ENCODE assay signal across 14 cellular contexts in the genomic region with DNA sequence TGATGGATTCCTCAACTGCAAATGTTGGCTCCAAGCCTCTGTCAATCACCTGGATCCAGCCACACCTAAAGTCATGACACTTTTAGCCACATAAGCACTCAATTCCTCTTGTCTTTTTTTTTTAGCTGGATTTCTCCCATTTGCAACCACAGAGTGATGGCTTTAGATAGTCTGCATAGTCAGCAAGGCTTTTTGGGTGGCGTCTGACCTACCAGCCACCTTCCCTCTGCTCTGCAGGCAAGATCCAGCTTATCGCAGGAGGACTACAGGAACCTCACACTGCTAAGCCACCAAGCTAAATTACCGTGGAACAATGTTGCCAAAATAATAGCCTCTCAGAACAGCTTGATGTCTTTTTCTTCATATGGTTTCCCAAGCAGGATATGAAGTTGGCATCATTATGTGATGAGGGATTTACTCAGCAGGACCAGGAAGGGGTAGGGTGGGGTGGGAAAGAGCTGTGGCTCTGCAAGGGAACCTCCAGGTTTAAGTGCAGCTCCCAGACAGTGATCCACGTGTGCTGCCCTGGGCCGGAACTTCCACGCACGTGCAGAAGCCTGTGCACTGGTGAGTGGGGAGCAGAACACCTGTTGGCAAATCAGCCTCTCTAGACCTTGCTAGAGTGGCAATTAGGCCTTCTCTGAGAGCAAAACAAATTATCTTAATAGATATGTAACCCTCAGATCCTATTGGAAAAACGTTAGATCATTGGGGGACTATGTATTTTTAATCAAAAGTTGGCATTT.
DNase-seq lines count a peak whose midpoint lies in the region; ATAC-seq lines count a peak whose summit lies in the region.
"Had no signal": no experiment of that assay in that cellular context is flagged by ENCODE, and none has a peak within 500 bp of the region (broad histone marks: within the 10 kb centered on the region; RNA-seq: fewer than 3 reads in every experiment).

No MANE protein-coding gene starts in this region.

- no peak for DNase-seq in activated naive CD8-positive, alpha-beta T cell treated with anti-CD3 and anti-CD28 coated beads, Interleukin-2, amount 10 ng/mL, durations not matched to agents 7 days and 5 days
- DNase-seq in activated naive CD8-positive, alpha-beta T cell treated with anti-CD3 and anti-CD28 coated beads, Interleukin-2, amount 50 U/mL, for 24 hours = no peak
- DNase-seq in NCI-H2107 treated with DMSO at 0.1 percent for 48 hours (lab: John Stamatoyannopoulos, UW; ENCODE audit: unreplicated experiment) = peak; percentile 90
- DNase-seq in stimulated activated CD4-positive, alpha-beta T cell treated with anti-CD3 and anti-CD28 coated beads, Interleukin-1b, Interleukin-23, amount 100 ng/mL, for 48 hours = no peak
- no peak for DNase-seq in NCI-H69 (lab: John Stamatoyannopoulos, UW)
- no peak for DNase-seq in central memory CD4-positive, alpha-beta T cell
- DNase-seq: activated CD4-positive, alpha-beta memory T cell treated with anti-CD3 and anti-CD28 coated beads, Interleukin-2, amount 10 ng/mL, durations not matched to agents 7 days and 5 days; activated naive CD4-positive, alpha-beta T cell; endodermal cell; immature natural killer cell had no signal

- H3K9me3 Mint-ChIP-seq in activated naive CD8-positive, alpha-beta T cell treated with anti-CD3 and anti-CD28 coated beads, Interleukin-2, amount 10 ng/mL, durations not matched to agents 7 days and 5 days = no peaks in the 10 kb centered on the region
- H3K9me3 Mint-ChIP-seq in activated naive CD8-positive, alpha-beta T cell treated with anti-CD3 and anti-CD28 coated beads, Interleukin-2, amount 50 U/mL, for 24 hours = no peaks in the 10 kb centered on the region
- H3K9me3 Mint-ChIP-seq: activated CD4-positive, alpha-beta memory T cell treated with anti-CD3 and anti-CD28 coated beads, Interleukin-2, amount 10 ng/mL, durations not matched to agents 7 days and 5 days; endodermal cell; immature natural killer cell had no signal

- no peak for ATAC-seq in activated naive CD8-positive, alpha-beta T cell treated with anti-CD3 and anti-CD28 coated beads, Interleukin-2, amount 10 ng/mL, durations not matched to agents 7 days and 5 days (ENCODE audit: low read depth)
- ATAC-seq in activated naive CD8-positive, alpha-beta T cell treated with anti-CD3 and anti-CD28 coated beads, Interleukin-2, amount 50 U/mL, for 24 hours = no peak
- no peak for ATAC-seq in GM18868 (IDR thresholded peaks at IDR 0.05; ENCODE audit: unreplicated experiment)

- peak overlapping the region; percentile 2 to 31 for H3K4me3 ChIP-seq in duodenal mucosa (ENCODE audit: low read depth in 1 of 2, low read length in 2 of 2)
- H3K4me3 ChIP-seq: smooth muscle cell had no signal

- H3K36me3 ChIP-seq in duodenal mucosa (ENCODE audit: control insufficient read depth in 1 of 2, insufficient read depth in 2 of 2, low read length in 2 of 2) = no peaks in the 10 kb centered on the region
- H3K36me3 ChIP-seq: SJSA1 had no signal

- POLR2A ChIA-PET in activated naive CD8-positive, alpha-beta T cell treated with anti-CD3 and anti-CD28 coated beads, Interleukin-2, amount 10 ng/mL, durations not matched to agents 7 days and 5 days (lab: Charles Lee) = no interaction called here

- H3K27ac Mint-ChIP-seq in activated naive CD8-positive, alpha-beta T cell treated with anti-CD3 and anti-CD28 coated beads, Interleukin-2, amount 10 ng/mL, durations not matched to agents 7 days and 5 days = peak overlapping the region; percentile 1
- no peak overlapping the region for H3K27ac Mint-ChIP-seq in activated naive CD8-positive, alpha-beta T cell treated with anti-CD3 and anti-CD28 coated beads, Interleukin-2, amount 50 U/mL, for 24 hours
- H3K27ac Mint-ChIP-seq: activated CD4-positive, alpha-beta memory T cell treated with anti-CD3 and anti-CD28 coated beads, Interleukin-2, amount 10 ng/mL, durations not matched to agents 7 days and 5 days; endodermal cell; immature natural killer cell had no signal

- no peaks in the 10 kb centered on the region for H3K27me3 ChIP-seq in duodenal mucosa (ENCODE audit: control insufficient read depth in 1 of 2, insufficient read depth in 2 of 2, low read length in 2 of 2)
- H3K27me3 ChIP-seq: SJSA1 had no signal

- H3K4me3 Mint-ChIP-seq in activated naive CD8-positive, alpha-beta T cell treated with anti-CD3 and anti-CD28 coated beads, Interleukin-2, amount 10 ng/mL, durations not matched to agents 7 days and 5 days = no peak overlapping the region
- H3K4me3 Mint-ChIP-seq in activated naive CD8-positive, alpha-beta T cell treated with anti-CD3 and anti-CD28 coated beads, Interleukin-2, amount 50 U/mL, for 24 hours = no peak overlapping the region
- H3K4me3 Mint-ChIP-seq: activated CD4-positive, alpha-beta memory T cell treated with anti-CD3 and anti-CD28 coated beads, Interleukin-2, amount 10 ng/mL, durations not matched to agents 7 days and 5 days; endodermal cell; immature natural killer cell had no signal

- peaks cover 17% of the 10 kb centered on the region for H3K4me1 Mint-ChIP-seq in activated naive CD8-positive, alpha-beta T cell treated with anti-CD3 and anti-CD28 coated beads, Interleukin-2, amount 10 ng/mL, durations not matched to agents 7 days and 5 days
- peaks cover 22% of the 10 kb centered on the region for H3K4me1 Mint-ChIP-seq in activated naive CD8-positive, alpha-beta T cell treated with anti-CD3 and anti-CD28 coated beads, Interleukin-2, amount 50 U/mL, for 24 hours
- H3K4me1 Mint-ChIP-seq: immature natural killer cell had no signal

- peaks cover 28 to 41% of the 10 kb centered on the region in 2 donors for H3K4me1 ChIP-seq in duodenal mucosa (ENCODE audit: control insufficient read depth in 1 of 2, insufficient read depth in 2 of 2, low read length in 2 of 2)

- H3K9ac ChIP-seq in duodenal mucosa (ENCODE audit: low read depth in 1 of 2, low read length in 2 of 2) = no peak overlapping the region

- H3K27me3 Mint-ChIP-seq in activated naive CD8-positive, alpha-beta T cell treated with anti-CD3 and anti-CD28 coated beads, Interleukin-2, amount 10 ng/mL, durations not matched to agents 7 days and 5 days = peaks cover 8% of the 10 kb centered on the region
- H3K27me3 Mint-ChIP-seq in activated naive CD8-positive, alpha-beta T cell treated with anti-CD3 and anti-CD28 coated beads, Interleukin-2, amount 50 U/mL, for 24 hours = peaks cover 3% of the 10 kb centered on the region

- H3K27ac ChIP-seq in duodenal mucosa (ENCODE audit: low read depth, low read length) = no peak overlapping the region
- H3K27ac ChIP-seq: SJSA1 had no signal

- H3K9me3 ChIP-seq in duodenal mucosa (ENCODE audit: control insufficient read depth in 1 of 2, low read length in 2 of 2) = no peaks in the 10 kb centered on the region
- H3K9me3 ChIP-seq: SJSA1 had no signal

- no peaks in the 10 kb centered on the region for H3K36me3 Mint-ChIP-seq in activated naive CD8-positive, alpha-beta T cell treated with anti-CD3 and anti-CD28 coated beads, Interleukin-2, amount 10 ng/mL, durations not matched to agents 7 days and 5 days
- no peaks in the 10 kb centered on the region for H3K36me3 Mint-ChIP-seq in activated naive CD8-positive, alpha-beta T cell treated with anti-CD3 and anti-CD28 coated beads, Interleukin-2, amount 50 U/mL, for 24 hours (ENCODE audit: low read depth)
- H3K36me3 Mint-ChIP-seq: immature natural killer cell had no signal
